2 cellular contexts compared by ENCODE assay signal in the genomic region with DNA sequence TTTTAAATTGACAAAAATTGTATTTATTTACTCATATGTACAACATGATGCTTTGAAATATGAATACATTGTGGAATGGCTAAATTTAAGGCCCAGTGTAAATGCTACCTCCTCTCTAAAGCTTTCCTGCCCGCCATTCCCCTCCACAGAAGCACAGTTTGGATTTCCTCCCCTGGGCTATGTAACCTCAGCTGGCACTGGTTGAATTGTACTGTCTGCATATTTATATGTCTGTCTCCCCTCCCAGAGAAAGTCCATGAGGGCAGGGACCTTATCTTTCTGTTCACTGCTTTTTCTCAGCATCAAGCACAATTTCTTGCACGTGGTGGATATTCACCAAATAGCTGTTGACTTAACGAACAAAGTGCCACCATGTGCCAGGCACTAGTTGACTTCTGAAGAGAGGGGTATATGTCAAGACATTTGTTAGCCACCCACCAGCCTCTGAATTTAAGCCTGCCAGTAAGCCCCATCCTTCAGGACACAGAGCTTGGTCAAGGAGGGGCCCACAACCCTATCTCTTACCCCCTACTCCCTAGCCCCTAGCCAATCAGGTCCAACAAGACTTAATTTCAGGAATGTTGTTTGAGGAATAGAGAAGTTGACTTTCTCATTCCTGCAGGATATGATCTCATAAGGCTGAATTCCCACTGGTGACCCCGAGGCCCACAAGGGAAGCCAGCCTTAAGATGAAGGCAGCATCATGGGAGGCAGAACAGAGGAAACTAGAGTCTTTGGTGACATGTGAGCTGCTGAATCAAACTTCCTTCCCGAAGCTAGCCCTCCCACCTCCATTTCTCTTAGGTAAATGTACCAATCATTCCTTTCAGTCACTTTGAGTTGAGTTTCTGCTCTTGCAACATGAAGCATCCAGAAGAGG.
A peak's percentile ranks its signal among the peaks of the same experiment; 100 is the strongest.
TF ChIP-seq lines count a peak whose summit lies in the region.

No MANE protein-coding gene starts in this region.

TF ChIP-seq in HEK293, 187 proteins besides CTCF, POLR2A, EP300 and RAD21 (continued from another document and continues in another):
- TF ChIP-seq, protein P1, sequence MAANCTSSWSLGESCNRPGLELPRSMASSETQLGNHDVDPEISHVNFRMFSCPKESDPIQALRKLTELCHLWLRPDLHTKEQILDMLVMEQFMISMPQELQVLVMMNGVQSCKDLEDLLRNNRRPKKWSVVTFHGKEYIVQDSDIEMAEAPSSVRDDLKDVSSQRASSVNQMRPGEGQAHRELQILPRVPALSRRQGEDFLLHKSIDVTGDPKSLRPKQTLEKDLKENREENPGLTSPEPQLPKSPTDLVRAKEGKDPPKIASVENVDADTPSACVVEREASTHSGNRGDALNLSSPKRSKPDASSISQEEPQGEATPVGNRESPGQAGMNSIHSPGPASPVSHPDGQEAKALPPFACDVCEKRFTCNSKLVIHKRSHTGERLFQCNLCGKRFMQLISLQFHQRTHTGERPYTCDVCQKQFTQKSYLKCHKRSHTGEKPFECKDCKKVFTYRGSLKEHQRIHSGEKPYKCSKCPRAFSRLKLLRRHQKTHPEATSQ (tag by site-specific recombination; IDR thresholded peaks at IDR 0.05), result no peak
- no peak for TF ChIP-seq ZNF830 (tag by site-specific recombination; IDR thresholded peaks at IDR 0.05; ENCODE audit: low read depth)
- no peak for TF ChIP-seq ZNF24 (tag by site-specific recombination; IDR thresholded peaks at IDR 0.05)
- TF ChIP-seq GLIS2 (tag by site-specific recombination; IDR thresholded peaks at IDR 0.05), result no peak
- TF ChIP-seq, protein P2, sequence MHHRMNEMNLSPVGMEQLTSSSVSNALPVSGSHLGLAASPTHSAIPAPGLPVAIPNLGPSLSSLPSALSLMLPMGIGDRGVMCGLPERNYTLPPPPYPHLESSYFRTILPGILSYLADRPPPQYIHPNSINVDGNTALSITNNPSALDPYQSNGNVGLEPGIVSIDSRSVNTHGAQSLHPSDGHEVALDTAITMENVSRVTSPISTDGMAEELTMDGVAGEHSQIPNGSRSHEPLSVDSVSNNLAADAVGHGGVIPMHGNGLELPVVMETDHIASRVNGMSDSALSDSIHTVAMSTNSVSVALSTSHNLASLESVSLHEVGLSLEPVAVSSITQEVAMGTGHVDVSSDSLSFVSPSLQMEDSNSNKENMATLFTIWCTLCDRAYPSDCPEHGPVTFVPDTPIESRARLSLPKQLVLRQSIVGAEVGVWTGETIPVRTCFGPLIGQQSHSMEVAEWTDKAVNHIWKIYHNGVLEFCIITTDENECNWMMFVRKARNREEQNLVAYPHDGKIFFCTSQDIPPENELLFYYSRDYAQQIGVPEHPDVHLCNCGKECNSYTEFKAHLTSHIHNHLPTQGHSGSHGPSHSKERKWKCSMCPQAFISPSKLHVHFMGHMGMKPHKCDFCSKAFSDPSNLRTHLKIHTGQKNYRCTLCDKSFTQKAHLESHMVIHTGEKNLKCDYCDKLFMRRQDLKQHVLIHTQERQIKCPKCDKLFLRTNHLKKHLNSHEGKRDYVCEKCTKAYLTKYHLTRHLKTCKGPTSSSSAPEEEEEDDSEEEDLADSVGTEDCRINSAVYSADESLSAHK (tag by site-specific recombination; IDR thresholded peaks at IDR 0.05), result no peak
- no peak for TF ChIP-seq YY1 (tag by site-specific recombination; IDR thresholded peaks at IDR 0.05)
- no peak for TF ChIP-seq ZNF146 (tag by site-specific recombination; IDR thresholded peaks at IDR 0.05)
- no peak for TF ChIP-seq ZNF16 (tag by site-specific recombination; IDR thresholded peaks at IDR 0.05; ENCODE audit: low read depth)
- no peak for TF ChIP-seq ZNF792 (tag by site-specific recombination; IDR thresholded peaks at IDR 0.05)
- peak; percentile 85 for TF ChIP-seq ZNF664 (tag by site-specific recombination; IDR thresholded peaks at IDR 0.05)
- TF ChIP-seq, protein P3, sequence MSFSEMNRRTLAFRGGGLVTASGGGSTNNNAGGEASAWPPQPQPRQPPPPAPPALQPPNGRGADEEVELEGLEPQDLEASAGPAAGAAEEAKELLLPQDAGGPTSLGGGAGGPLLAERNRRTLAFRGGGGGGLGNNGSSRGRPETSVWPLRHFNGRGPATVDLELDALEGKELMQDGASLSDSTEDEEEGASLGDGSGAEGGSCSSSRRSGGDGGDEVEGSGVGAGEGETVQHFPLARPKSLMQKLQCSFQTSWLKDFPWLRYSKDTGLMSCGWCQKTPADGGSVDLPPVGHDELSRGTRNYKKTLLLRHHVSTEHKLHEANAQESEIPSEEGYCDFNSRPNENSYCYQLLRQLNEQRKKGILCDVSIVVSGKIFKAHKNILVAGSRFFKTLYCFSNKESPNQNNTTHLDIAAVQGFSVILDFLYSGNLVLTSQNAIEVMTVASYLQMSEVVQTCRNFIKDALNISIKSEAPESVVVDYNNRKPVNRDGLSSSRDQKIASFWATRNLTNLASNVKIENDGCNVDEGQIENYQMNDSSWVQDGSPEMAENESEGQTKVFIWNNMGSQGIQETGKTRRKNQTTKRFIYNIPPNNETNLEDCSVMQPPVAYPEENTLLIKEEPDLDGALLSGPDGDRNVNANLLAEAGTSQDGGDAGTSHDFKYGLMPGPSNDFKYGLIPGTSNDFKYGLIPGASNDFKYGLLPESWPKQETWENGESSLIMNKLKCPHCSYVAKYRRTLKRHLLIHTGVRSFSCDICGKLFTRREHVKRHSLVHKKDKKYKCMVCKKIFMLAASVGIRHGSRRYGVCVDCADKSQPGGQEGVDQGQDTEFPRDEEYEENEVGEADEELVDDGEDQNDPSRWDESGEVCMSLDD (tag by site-specific recombination; IDR thresholded peaks at IDR 0.05), result no peak
- no peak for TF ChIP-seq ZNF23 (tag by site-specific recombination; IDR thresholded peaks at IDR 0.05; ENCODE audit: borderline replicate concordance)
- TF ChIP-seq, protein P4, sequence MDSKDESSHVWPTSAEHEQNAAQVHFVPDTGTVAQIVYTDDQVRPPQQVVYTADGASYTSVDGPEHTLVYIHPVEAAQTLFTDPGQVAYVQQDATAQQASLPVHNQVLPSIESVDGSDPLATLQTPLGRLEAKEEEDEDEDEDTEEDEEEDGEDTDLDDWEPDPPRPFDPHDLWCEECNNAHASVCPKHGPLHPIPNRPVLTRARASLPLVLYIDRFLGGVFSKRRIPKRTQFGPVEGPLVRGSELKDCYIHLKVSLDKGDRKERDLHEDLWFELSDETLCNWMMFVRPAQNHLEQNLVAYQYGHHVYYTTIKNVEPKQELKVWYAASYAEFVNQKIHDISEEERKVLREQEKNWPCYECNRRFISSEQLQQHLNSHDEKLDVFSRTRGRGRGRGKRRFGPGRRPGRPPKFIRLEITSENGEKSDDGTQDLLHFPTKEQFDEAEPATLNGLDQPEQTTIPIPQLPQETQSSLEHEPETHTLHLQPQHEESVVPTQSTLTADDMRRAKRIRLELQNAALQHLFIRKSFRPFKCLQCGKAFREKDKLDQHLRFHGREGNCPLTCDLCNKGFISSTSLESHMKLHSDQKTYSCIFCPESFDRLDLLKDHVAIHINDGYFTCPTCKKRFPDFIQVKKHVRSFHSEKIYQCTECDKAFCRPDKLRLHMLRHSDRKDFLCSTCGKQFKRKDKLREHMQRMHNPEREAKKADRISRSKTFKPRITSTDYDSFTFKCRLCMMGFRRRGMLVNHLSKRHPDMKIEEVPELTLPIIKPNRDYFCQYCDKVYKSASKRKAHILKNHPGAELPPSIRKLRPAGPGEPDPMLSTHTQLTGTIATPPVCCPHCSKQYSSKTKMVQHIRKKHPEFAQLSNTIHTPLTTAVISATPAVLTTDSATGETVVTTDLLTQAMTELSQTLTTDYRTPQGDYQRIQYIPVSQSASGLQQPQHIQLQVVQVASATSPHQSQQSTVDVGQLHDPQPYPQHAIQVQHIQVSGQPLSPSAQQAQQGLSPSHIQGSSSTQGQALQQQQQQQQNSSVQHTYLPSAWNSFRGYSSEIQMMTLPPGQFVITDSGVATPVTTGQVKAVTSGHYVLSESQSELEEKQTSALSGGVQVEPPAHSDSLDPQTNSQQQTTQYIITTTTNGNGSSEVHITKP (tag by site-specific recombination; IDR thresholded peaks at IDR 0.05), result peak; percentile 76

TF ChIP-seq in GM23338, 12 proteins besides CTCF, POLR2A, EP300 and RAD21 (continued from another document):
- TF ChIP-seq POLR2AphosphoS5 (IDR thresholded peaks at IDR 0.05; ENCODE audit: low read depth), result no peak
- TF ChIP-seq ZNF114 (CRISPR knock-in tag; IDR thresholded peaks at IDR 0.05), result no peak
- no peak for TF ChIP-seq CREB1 (CRISPR knock-in tag; IDR thresholded peaks at IDR 0.05; ENCODE audit: low read depth)
- TF ChIP-seq NANOG (IDR thresholded peaks at IDR 0.05; ENCODE audit: borderline replicate concordance), result no peak
- TF ChIP-seq, protein P5, sequence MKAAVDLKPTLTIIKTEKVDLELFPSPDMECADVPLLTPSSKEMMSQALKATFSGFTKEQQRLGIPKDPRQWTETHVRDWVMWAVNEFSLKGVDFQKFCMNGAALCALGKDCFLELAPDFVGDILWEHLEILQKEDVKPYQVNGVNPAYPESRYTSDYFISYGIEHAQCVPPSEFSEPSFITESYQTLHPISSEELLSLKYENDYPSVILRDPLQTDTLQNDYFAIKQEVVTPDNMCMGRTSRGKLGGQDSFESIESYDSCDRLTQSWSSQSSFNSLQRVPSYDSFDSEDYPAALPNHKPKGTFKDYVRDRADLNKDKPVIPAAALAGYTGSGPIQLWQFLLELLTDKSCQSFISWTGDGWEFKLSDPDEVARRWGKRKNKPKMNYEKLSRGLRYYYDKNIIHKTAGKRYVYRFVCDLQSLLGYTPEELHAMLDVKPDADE (IDR thresholded peaks at IDR 0.05), result no peak
- TF ChIP-seq, protein P6, sequence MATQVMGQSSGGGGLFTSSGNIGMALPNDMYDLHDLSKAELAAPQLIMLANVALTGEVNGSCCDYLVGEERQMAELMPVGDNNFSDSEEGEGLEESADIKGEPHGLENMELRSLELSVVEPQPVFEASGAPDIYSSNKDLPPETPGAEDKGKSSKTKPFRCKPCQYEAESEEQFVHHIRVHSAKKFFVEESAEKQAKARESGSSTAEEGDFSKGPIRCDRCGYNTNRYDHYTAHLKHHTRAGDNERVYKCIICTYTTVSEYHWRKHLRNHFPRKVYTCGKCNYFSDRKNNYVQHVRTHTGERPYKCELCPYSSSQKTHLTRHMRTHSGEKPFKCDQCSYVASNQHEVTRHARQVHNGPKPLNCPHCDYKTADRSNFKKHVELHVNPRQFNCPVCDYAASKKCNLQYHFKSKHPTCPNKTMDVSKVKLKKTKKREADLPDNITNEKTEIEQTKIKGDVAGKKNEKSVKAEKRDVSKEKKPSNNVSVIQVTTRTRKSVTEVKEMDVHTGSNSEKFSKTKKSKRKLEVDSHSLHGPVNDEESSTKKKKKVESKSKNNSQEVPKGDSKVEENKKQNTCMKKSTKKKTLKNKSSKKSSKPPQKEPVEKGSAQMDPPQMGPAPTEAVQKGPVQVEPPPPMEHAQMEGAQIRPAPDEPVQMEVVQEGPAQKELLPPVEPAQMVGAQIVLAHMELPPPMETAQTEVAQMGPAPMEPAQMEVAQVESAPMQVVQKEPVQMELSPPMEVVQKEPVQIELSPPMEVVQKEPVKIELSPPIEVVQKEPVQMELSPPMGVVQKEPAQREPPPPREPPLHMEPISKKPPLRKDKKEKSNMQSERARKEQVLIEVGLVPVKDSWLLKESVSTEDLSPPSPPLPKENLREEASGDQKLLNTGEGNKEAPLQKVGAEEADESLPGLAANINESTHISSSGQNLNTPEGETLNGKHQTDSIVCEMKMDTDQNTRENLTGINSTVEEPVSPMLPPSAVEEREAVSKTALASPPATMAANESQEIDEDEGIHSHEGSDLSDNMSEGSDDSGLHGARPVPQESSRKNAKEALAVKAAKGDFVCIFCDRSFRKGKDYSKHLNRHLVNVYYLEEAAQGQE (IDR thresholded peaks at IDR 0.05; ENCODE audit: unreplicated experiment), result no peak
- TF ChIP-seq STAT1 (IDR thresholded peaks at IDR 0.05; ENCODE audit: unreplicated experiment), result no peak
- TF ChIP-seq, protein P7, sequence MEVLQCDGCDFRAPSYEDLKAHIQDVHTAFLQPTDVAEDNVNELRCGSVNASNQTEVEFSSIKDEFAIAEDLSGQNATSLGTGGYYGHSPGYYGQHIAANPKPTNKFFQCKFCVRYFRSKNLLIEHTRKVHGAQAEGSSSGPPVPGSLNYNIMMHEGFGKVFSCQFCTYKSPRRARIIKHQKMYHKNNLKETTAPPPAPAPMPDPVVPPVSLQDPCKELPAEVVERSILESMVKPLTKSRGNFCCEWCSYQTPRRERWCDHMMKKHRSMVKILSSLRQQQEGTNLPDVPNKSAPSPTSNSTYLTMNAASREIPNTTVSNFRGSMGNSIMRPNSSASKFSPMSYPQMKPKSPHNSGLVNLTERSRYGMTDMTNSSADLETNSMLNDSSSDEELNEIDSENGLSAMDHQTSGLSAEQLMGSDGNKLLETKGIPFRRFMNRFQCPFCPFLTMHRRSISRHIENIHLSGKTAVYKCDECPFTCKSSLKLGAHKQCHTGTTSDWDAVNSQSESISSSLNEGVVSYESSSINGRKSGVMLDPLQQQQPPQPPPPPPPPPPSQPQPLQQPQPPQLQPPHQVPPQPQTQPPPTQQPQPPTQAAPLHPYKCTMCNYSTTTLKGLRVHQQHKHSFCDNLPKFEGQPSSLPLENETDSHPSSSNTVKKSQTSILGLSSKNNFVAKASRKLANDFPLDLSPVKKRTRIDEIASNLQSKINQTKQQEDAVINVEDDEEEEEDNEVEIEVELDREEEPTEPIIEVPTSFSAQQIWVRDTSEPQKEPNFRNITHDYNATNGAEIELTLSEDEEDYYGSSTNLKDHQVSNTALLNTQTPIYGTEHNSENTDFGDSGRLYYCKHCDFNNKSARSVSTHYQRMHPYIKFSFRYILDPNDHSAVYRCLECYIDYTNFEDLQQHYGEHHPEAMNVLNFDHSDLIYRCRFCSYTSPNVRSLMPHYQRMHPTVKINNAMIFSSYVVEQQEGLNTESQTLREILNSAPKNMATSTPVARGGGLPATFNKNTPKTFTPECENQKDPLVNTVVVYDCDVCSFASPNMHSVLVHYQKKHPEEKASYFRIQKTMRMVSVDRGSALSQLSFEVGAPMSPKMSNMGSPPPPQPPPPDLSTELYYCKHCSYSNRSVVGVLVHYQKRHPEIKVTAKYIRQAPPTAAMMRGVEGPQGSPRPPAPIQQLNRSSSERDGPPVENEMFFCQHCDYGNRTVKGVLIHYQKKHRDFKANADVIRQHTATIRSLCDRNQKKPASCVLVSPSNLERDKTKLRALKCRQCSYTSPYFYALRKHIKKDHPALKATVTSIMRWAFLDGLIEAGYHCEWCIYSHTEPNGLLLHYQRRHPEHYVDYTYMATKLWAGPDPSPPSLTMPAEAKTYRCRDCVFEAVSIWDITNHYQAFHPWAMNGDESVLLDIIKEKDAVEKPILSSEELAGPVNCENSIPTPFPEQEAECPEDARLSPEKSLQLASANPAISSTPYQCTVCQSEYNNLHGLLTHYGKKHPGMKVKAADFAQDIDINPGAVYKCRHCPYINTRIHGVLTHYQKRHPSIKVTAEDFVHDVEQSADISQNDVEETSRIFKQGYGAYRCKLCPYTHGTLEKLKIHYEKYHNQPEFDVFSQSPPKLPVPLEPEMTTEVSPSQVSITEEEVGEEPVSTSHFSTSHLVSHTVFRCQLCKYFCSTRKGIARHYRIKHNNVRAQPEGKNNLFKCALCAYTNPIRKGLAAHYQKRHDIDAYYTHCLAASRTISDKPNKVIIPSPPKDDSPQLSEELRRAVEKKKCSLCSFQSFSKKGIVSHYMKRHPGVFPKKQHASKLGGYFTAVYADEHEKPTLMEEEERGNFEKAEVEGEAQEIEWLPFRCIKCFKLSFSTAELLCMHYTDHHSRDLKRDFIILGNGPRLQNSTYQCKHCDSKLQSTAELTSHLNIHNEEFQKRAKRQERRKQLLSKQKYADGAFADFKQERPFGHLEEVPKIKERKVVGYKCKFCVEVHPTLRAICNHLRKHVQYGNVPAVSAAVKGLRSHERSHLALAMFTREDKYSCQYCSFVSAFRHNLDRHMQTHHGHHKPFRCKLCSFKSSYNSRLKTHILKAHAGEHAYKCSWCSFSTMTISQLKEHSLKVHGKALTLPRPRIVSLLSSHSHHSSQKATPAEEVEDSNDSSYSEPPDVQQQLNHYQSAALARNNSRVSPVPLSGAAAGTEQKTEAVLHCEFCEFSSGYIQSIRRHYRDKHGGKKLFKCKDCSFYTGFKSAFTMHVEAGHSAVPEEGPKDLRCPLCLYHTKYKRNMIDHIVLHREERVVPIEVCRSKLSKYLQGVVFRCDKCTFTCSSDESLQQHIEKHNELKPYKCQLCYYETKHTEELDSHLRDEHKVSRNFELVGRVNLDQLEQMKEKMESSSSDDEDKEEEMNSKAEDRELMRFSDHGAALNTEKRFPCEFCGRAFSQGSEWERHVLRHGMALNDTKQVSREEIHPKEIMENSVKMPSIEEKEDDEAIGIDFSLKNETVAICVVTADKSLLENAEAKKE (CRISPR knock-in tag; IDR thresholded peaks at IDR 0.05), result no peak
TF ChIP-seq in GM23338: peak in this region for 0.
